9 cellular contexts compared by ENCODE assay signal in the genomic region with DNA sequence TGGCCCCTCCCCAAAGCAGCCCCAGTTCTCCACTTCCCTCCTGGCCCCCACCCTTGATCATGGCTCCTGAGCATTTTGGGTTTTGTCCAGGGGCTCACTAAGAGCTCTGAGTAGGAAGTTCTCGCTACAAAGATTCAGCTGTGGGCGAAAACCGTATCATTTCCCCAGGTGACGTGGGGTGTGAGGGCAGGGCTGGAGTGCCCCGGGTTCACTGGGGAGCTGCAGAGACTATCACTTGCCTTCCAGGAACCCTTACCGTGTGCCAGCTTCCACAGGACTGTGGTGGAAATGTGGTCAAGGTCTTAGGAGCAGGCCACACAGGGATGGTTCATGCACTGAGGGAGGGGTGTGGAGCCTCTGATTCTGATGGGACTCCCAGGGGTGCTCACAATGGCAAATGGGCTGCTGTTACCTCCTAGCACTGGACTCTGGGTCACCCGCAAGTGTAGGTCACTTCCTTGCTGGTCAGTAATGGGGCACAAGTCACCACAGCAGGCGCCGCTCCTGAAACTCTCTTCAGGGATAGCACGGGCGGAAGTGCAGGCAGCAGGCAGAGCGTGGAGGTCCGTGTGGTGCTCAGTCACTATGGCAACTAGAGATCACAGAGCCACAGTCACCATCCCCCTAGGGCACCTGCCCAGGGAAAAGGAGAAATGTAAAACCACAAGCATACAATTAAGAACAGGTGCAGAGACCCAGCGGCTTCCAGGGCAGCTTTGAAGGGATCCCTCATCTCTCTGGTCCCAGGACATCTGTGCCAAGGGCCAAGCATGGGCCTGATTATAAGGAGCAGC. TPM values are rescaled to one million over a fixed set of nuclear protein-coding genes. Genes with fewer than 3 reads are reported as not detected.
DNase-seq lines count a peak whose midpoint lies in the region; ATAC-seq lines count a peak whose summit lies in the region.
"Had no signal": no experiment of that assay in that cellular context is flagged by ENCODE, and none has a peak within 500 bp of the region (broad histone marks: within the 10 kb centered on the region; RNA-seq: fewer than 3 reads in every experiment).

No MANE protein-coding gene starts in this region.

- peak overlapping the region; percentile 17; the same call in 1 of the 2 replicates for H2AFZ ChIP-seq in Karpas-422 (ENCODE audit: low read length)

- POLR2A ChIA-PET in naive thymus-derived CD4-positive, alpha-beta T cell (lab: Charles Lee) = interaction anchor here (1.3 to 2.0 kb wide), 3 partner anchors 53 to 67 kb away, joined by 4 to 5 read pairs (median 4); partner anchors contain the start of genes SLC37A1 and UBASH3A

- H3K27me3 Mint-ChIP-seq in T-helper 17 cell = no peaks in the 10 kb centered on the region
- H3K27me3 Mint-ChIP-seq in naive thymus-derived CD4-positive, alpha-beta T cell = no peaks in the 10 kb centered on the region

- CTCF ChIA-PET in naive thymus-derived CD4-positive, alpha-beta T cell (lab: Charles Lee) = interaction anchor here (0.7 to 2.1 kb wide), 2 partner anchors 11 to 91 kb away, joined by 3 to 8 read pairs; no protein-coding TSS in a partner anchor

- H3K4me1 Mint-ChIP-seq in T-helper 17 cell = peaks cover 54% of the 10 kb centered on the region
- H3K4me1 Mint-ChIP-seq in naive thymus-derived CD4-positive, alpha-beta T cell = peaks cover 54 to 81% (median 79%) of the 10 kb centered on the region in 7 donors

- H3K27me3 ChIP-seq in Karpas-422 (ENCODE audit: low read length) = no peaks in the 10 kb centered on the region
- H3K27me3 ChIP-seq in naive thymus-derived CD4-positive, alpha-beta T cell (ENCODE audit: control insufficient read depth in 2 of 2, insufficient read depth in 2 of 2, low read length in 2 of 2) = no peaks in the 10 kb centered on the region
- H3K27me3 ChIP-seq: adrenal gland had no signal

- H3K9me3 Mint-ChIP-seq in naive thymus-derived CD4-positive, alpha-beta T cell = peaks cover 0 to 4% (median 0%) of the 10 kb centered on the region in 11 donors

- no peaks in the 10 kb centered on the region for H4K20me1 ChIP-seq in Karpas-422 (ENCODE audit: insufficient read depth, low read depth, low read length)

- no peaks in the 10 kb centered on the region for H3K9me3 ChIP-seq in Karpas-422 (ENCODE audit: low read length)
- H3K9me3 ChIP-seq in T-helper 17 cell (ENCODE audit: control insufficient read depth, low read length, poor library complexity, severe bottlenecking) = no peaks in the 10 kb centered on the region
- H3K9me3 ChIP-seq in naive thymus-derived CD4-positive, alpha-beta T cell (ENCODE audit: control insufficient read depth in 2 of 3, low read length in 3 of 3) = no peaks in the 10 kb centered on the region
- H3K9me3 ChIP-seq: adrenal gland had no signal

- H3K27ac Mint-ChIP-seq in T-helper 17 cell = peak overlapping the region; percentile 95
- H3K27ac Mint-ChIP-seq in naive thymus-derived CD4-positive, alpha-beta T cell = peak overlapping the region; percentile 59 to 99 (median 96)

- ATAC-seq in GM19467 (IDR thresholded peaks at IDR 0.05; ENCODE audit: unreplicated experiment) (peak; percentile 52), T-helper 17 cell (peak; percentile 69)
- peak; percentile 81 for ATAC-seq in naive thymus-derived CD4-positive, alpha-beta T cell

- peak overlapping the region; percentile 77 for H3K4me2 ChIP-seq in Karpas-422 (ENCODE audit: low read depth, low read length, poor library complexity, severe bottlenecking)

- intact Hi-C loops in naive thymus-derived CD4-positive, alpha-beta T cell (cut with micrococcal nuclease) = loop anchor here (1.0 to 5.0 kb wide), 6 partner anchors 10 to 228 kb away; partner anchors contain the start of genes RSPH1 (in 1 of the 2) and TMPRSS3 (in 1 of the 2)

- no peaks in the 10 kb centered on the region for H3K79me2 ChIP-seq in Karpas-422 (ENCODE audit: low read length)

- peak overlapping the region; percentile 90 for H3K27ac ChIP-seq in Karpas-422 (ENCODE audit: low read length)
- peak overlapping the region; percentile 73 for H3K27ac ChIP-seq in naive thymus-derived CD4-positive, alpha-beta T cell (ENCODE audit: low read depth, low read length)
- H3K27ac ChIP-seq: adrenal gland had no signal

- H3K9me2 ChIP-seq in Karpas-422 (replicated peaks; ENCODE audit: insufficient read depth, low read length) = no peaks in the 10 kb centered on the region

- no peaks in the 10 kb centered on the region for H3K36me3 Mint-ChIP-seq in T-helper 17 cell (ENCODE audit: low read depth)
- peaks cover 0 to 7% (median 0%) of the 10 kb centered on the region in 5 donors for H3K36me3 Mint-ChIP-seq in naive thymus-derived CD4-positive, alpha-beta T cell

- H3K4me3 Mint-ChIP-seq in T-helper 17 cell = peak overlapping the region; percentile 76
- H3K4me3 Mint-ChIP-seq in naive thymus-derived CD4-positive, alpha-beta T cell = peak overlapping the region in 9 of 10 donors; percentile 58 to 85 (median 78)

- peaks cover 70% of the 10 kb centered on the region for H3K4me1 ChIP-seq in Karpas-422 (ENCODE audit: low read length)
- H3K4me1 ChIP-seq in naive thymus-derived CD4-positive, alpha-beta T cell (ENCODE audit: control insufficient read depth in 2 of 2, insufficient read depth in 2 of 2, low read length in 2 of 2) = peaks cover 17 to 61% of the 10 kb centered on the region in 2 donors
- H3K4me1 ChIP-seq: adrenal gland had no signal

- H3K9ac ChIP-seq in Karpas-422 (ENCODE audit: low read length) = peak overlapping the region; percentile 67

- H3K36me3 ChIP-seq in Karpas-422 (ENCODE audit: insufficient read depth, low read length) = no peaks in the 10 kb centered on the region
- H3K36me3 ChIP-seq in naive thymus-derived CD4-positive, alpha-beta T cell (ENCODE audit: control insufficient read depth in 2 of 3, insufficient read depth in 3 of 3, low read length in 3 of 3) = no peaks in the 10 kb centered on the region
- H3K36me3 ChIP-seq: adrenal gland had no signal

- peak overlapping the region; percentile 53; the same call in 1 of the 2 replicates for H3K4me3 ChIP-seq in Karpas-422 (ENCODE audit: low read length)
- peak overlapping the region; percentile 30 for H3K4me3 ChIP-seq in naive thymus-derived CD4-positive, alpha-beta T cell (ENCODE audit: low read length)
- H3K4me3 ChIP-seq: adrenal gland had no signal

- DNase-seq in DMS53 (lab: John Stamatoyannopoulos, UW) (peak; percentile 97), Karpas-422 (peak; percentile 92), T-helper 17 cell (peak in 1 of 3 donors; percentile 40), hippocampal formation (lab: John Stamatoyannopoulos, UW) (no peak), DMS114 treated with DMSO at 0.1 percent for 48 hours (lab: John Stamatoyannopoulos, UW; ENCODE audit: unreplicated experiment) (no peak), NOMO-1 (lab: John Stamatoyannopoulos, UW; ENCODE audit: unreplicated experiment in 2 of 2) (no peak)
- DNase-seq in naive thymus-derived CD4-positive, alpha-beta T cell = peak in 8 of 9 donors; percentile 31 to 84 (median 80)

RNA-seq across cellular contexts. Expression of gene RSPH1, which starts 35.4 kb away (rescaled TPM):
- 0.26 and 0.54 TPM in 2 replicates for total RNA-seq in Karpas-422 (2014; rRNA removed; shearing (Covaris generic); ENCODE audit: low replicate concordance)
- under 1 TPM in 1 of 2 donors, not detected in 1; 0.47 TPM for total RNA-seq in T-helper 17 cell
- total RNA-seq in naive thymus-derived CD4-positive, alpha-beta T cell = under 1 TPM in 2 of 5 experiments, not detected in 3; 0.27 to 0.40 TPM
- not detected for polyA plus RNA-seq in naive thymus-derived CD4-positive, alpha-beta T cell

RNA-seq across cellular contexts. Expression of gene SLC37A1, which starts 53.1 kb away (rescaled TPM):
- 47.1 and 51.4 TPM in 2 replicates for total RNA-seq in Karpas-422 (2014; rRNA removed; shearing (Covaris generic); ENCODE audit: low replicate concordance)
- total RNA-seq in T-helper 17 cell = 10 to 100 TPM; 21.0 to 24.0 TPM
- 10 to 100 TPM; 15.1 to 23.2 (median 18.1) TPM for total RNA-seq in naive thymus-derived CD4-positive, alpha-beta T cell
- polyA plus RNA-seq in naive thymus-derived CD4-positive, alpha-beta T cell = 1 to 10 TPM; 4.4 to 7.8 TPM

RNA-seq across cellular contexts. Expression of gene UBASH3A, which starts 56.9 kb away (rescaled TPM):
- total RNA-seq in Karpas-422 (2014; rRNA removed; shearing (Covaris generic); ENCODE audit: low replicate concordance) = not detected in 2 replicates
- 10 to 100 TPM; 49.5 to 50.3 TPM for total RNA-seq in T-helper 17 cell
- 100 to 1,000 TPM in 1 of 5 experiments, 10 to 100 TPM in 4; 41.9 to 101 (median 91.7) TPM for total RNA-seq in naive thymus-derived CD4-positive, alpha-beta T cell
- polyA plus RNA-seq in naive thymus-derived CD4-positive, alpha-beta T cell = 10 to 100 TPM; 57.1 to 99.3 TPM

Comparison
In these comparisons a context has a peak if more than half of its experiments do, and no peak if none do; other contexts are left out.
1. DNase-seq: peak in DMS53 (single experiment), Karpas-422 (single experiment) and naive thymus-derived CD4-positive, alpha-beta T cell (8 of 9); none in hippocampal formation (0 of 2), DMS114 treated with DMSO at 0.1 percent for 48 hours (single experiment) and NOMO-1 (0 of 2).
2. RNA of gene UBASH3A, which starts 56.9 kb away (total RNA-seq): 41.9 to 101 TPM in naive thymus-derived CD4-positive, alpha-beta T cell and 49.5 to 50.3 TPM in T-helper 17 cell; not detected in Karpas-422; every median in the first group is over 10 times any median in the second.
3. Peak in every context shown above with its lines, with median percentiles within 50 percentile points of each other: ATAC-seq.